Comparison of ENCODE assay signal across 19 cellular contexts in genomic region chr2:17709897-17710296, GRCh38. TPM values are rescaled to one million over a fixed set of nuclear protein-coding genes. Genes with fewer than 3 reads are reported as not detected.
DNase-seq lines count a peak whose midpoint lies in the region; TF ChIP-seq lines count a peak whose summit lies in the region.
"Had no signal": no experiment of that assay in that cellular context is flagged by ENCODE, and none has a peak within 500 bp of the region (broad histone marks: within the 10 kb centered on the region; RNA-seq: fewer than 3 reads in every experiment).

No MANE protein-coding gene starts in this region.

- H3K27ac ChIP-seq in GM23248: no peak overlapping the region
- H3K27ac ChIP-seq in brain microvascular endothelial cell: no peak overlapping the region
- H3K27ac ChIP-seq in cardiac muscle cell: peak overlapping the region; percentile 1
- H3K27ac ChIP-seq: SK-N-MC had no signal

- H3K4me3 ChIP-seq in GM23248 (no peak overlapping the region), brain microvascular endothelial cell (ENCODE audit: low read depth, low read length) (no peak overlapping the region), cardiac muscle cell (no peak overlapping the region)
- H3K4me3 ChIP-seq: SK-N-MC had no signal

- H3K27me3 ChIP-seq in GM23248 (replicated peaks; ENCODE audit: insufficient read depth): no peaks in the 10 kb centered on the region
- no peaks in the 10 kb centered on the region for H3K27me3 ChIP-seq in brain microvascular endothelial cell (replicated peaks)
- H3K27me3 ChIP-seq in cardiac muscle cell: no peaks in the 10 kb centered on the region

- H3K79me2 ChIP-seq in GM23248 (ENCODE audit: insufficient read depth): no peaks in the 10 kb centered on the region

- H3K9ac ChIP-seq in GM23248: no peak overlapping the region

- no peaks in the 10 kb centered on the region for H3K9me3 ChIP-seq in GM23248 (ENCODE audit: low read depth)
- no peaks in the 10 kb centered on the region for H3K9me3 ChIP-seq in cardiac muscle cell (ENCODE audit: low read depth)

- no peaks in the 10 kb centered on the region for H3F3A ChIP-seq in GM23248 (ENCODE audit: insufficient read depth)

- peaks cover 46% of the 10 kb centered on the region for H3K36me3 ChIP-seq in GM23248 (ENCODE audit: low read depth)
- peaks cover 47% of the 10 kb centered on the region for H3K36me3 ChIP-seq in brain microvascular endothelial cell (replicated peaks)
- peaks cover 26% of the 10 kb centered on the region for H3K36me3 ChIP-seq in cardiac muscle cell

- DNase-seq in GM23248: peak; percentile 2
- DNase-seq in brain microvascular endothelial cell: peak; percentile 4
- no peak for DNase-seq in cardiac muscle cell (ENCODE audit: low read depth in 1 of 2, low spot score in 1 of 2)
- DNase-seq in myocyte (ENCODE audit: low read depth): peak; percentile 5
- no peak for DNase-seq in NCI-H526 (lab: John Stamatoyannopoulos, UW)
- no peak for DNase-seq in DMS79 treated with DMSO at 0.1 percent for 48 hours (lab: John Stamatoyannopoulos, UW)
- no peak for DNase-seq in DMS 273 (lab: John Stamatoyannopoulos, UW; ENCODE audit: unreplicated experiment)
- no peak for DNase-seq in midbrain (lab: John Stamatoyannopoulos, UW)
- DNase-seq: ACHN; DMS 273 treated with DMSO at 0.1 percent for 48 hours; GOT3; NCI-H1105 treated with DMSO at 0.1 percent for 48 hours; NCI-H1694; NCI-H2081 treated with DMSO at 0.1 percent for 48 hours; NCI-H446 treated with DMSO at 0.1 percent for 48 hours; NCI-H748 treated with DMSO at 0.1 percent for 48 hours; NK-92 treated with Interleukin-12 subunit alpha and Interleukin-12 subunit beta, amount 100 ng/mL, for 24 hours; SHP77 had no signal

- WGBS in GM23248 (ENCODE audit: low coverage in 1 of 2, low lambda C conversion rate in 2 of 2, missing lambda C conversion rate in 2 of 2), 2 experiments: 88 to 94% methylated on average over 2 of the region's 2 CpGs

- no peak overlapping the region for H2AFZ ChIP-seq in GM23248

- no peaks in the 10 kb centered on the region for H3K4me1 ChIP-seq in GM23248 (ENCODE audit: insufficient read depth)
- no peaks in the 10 kb centered on the region for H3K4me1 ChIP-seq in cardiac muscle cell (ENCODE audit: low read depth)

- no peak overlapping the region for H3K4me2 ChIP-seq in GM23248 (ENCODE audit: unreplicated experiment)

- in situ Hi-C loops in GM23248 (cut with MboI): no loop called here
- in situ Hi-C loops in brain microvascular endothelial cell (cut with HindIII; ENCODE audit: low pct_ligation_motif_present, low sequenced_read_pairs): no loop called here

- no peaks in the 10 kb centered on the region for H3K9me2 ChIP-seq in GM23248 (ENCODE audit: insufficient read depth)

- no peaks in the 10 kb centered on the region for H4K20me1 ChIP-seq in GM23248 (ENCODE audit: insufficient read depth)

- TF ChIP-seq CTCF in brain microvascular endothelial cell (IDR thresholded peaks at IDR 0.05; ENCODE audit: low read depth, low read length, missing control alignments): no peak
- no peak for TF ChIP-seq CTCF in cardiac muscle cell (IDR thresholded peaks at IDR 0.05; ENCODE audit: low read depth, low read length)

RNA-seq across cellular contexts. Expression of gene SMC6, which starts 43.7 kb away (rescaled TPM):
- 21.4 and 22.0 TPM in 2 replicates for total RNA-seq in GM23248 (2014; rRNA removed; shearing (Covaris generic))
- 18.8 and 20.9 TPM in 2 replicates for polyA plus RNA-seq in GM23248 (2016; fragmentation: Nextera tagmentation; extraction: Ambion mirVana)
- 7.8 and 19.2 TPM in 2 replicates for total RNA-seq in cardiac muscle cell
- 13.1 and 17.4 TPM in 2 replicates for polyA plus RNA-seq in cardiac muscle cell
- total RNA-seq in myocyte: 28.9 and 32.6 TPM in 2 replicates
- polyA plus RNA-seq in myocyte (2012): 8.4 TPM

RNA-seq across cellular contexts. Expression of gene GEN1, which starts 44.0 kb away (rescaled TPM):
- total RNA-seq in GM23248 (2014; rRNA removed; shearing (Covaris generic)): 8.1 and 10.2 TPM in 2 replicates
- polyA plus RNA-seq in GM23248 (2016; fragmentation: Nextera tagmentation; extraction: Ambion mirVana) (3.9 and 4.5 TPM in 2 replicates), cardiac muscle cell (4.3 and 7.2 TPM in 2 replicates)
- total RNA-seq in cardiac muscle cell (5.6 and 8.8 TPM in 2 replicates), myocyte (10.4 and 11.3 TPM in 2 replicates)
- polyA plus RNA-seq in myocyte (2012): 2.3 TPM

Comparison
In these comparisons a context has a peak if more than half of its experiments do, and no peak if none do; other contexts are left out.
1. DNase-seq: peak in GM23248 (single experiment), brain microvascular endothelial cell (single experiment) and myocyte (single experiment); none in cardiac muscle cell (0 of 2), NCI-H526 (0 of 2), DMS79 treated with DMSO at 0.1 percent for 48 hours (single experiment), DMS 273 (single experiment) and midbrain (single experiment).